Comparison of ENCODE assay signal across 9 cellular contexts in the genomic region with DNA sequence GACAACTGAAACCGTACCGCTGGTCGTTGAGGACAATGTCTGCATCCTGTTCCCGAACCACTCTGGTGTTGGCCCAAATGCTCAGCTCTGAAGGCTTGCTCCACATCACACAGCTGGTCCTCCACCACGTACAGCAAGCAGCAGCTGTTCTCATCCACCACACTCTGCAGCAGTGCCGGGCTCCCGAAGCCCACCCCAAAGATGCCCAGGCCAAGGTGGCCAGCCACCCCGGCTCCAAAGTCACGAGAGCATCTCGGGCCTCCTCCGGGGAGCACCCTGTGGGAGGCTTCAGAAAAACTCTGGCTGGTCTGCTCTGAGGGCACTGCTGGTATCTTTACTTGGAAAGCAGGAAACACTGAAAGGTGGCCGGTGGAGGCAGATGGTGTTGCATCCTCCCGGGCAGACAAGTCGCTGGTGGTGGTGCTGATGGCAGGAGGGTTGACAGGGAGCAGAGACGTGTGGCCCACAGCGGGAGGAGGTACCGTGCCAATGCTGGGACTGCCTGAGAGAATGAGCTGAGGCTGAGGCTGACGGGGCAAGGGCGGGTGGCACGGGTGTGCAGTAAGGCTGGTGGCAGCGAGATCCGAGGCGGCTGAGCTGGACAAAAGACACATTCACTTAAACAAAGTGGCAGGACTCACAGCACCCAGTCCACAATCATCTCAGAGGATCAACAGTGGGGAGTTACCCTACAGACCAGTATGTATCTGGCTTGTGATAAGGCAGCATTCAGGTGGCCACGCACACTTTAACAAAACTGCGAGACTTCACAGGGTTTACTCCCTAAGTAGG. TPM values are rescaled to one million over a fixed set of nuclear protein-coding genes. Genes with fewer than 3 reads are reported as not detected.
DNase-seq lines count a peak whose midpoint lies in the region; ATAC-seq, FAIRE-seq and TF ChIP-seq lines count a peak whose summit lies in the region.
"Had no signal": no experiment of that assay in that cellular context is flagged by ENCODE, and none has a peak within 500 bp of the region (broad histone marks: within the 10 kb centered on the region; RNA-seq: fewer than 3 reads in every experiment).

No MANE protein-coding gene starts in this region.

- TF ChIP-seq CTCF in esophagus muscularis mucosa (IDR thresholded peaks at IDR 0.05): no peak

- H2BK15ac ChIP-seq in neuronal stem cell (ENCODE audit: low read length): no peak overlapping the region

- no peaks in the 10 kb centered on the region for H3K9me3 Mint-ChIP-seq in T-cell

- no peak for TF ChIP-seq POLR2A in esophagus muscularis mucosa (IDR thresholded peaks at IDR 0.05; ENCODE audit: low read depth)

- H2BK12ac ChIP-seq in neuronal stem cell (ENCODE audit: low read length): peak overlapping the region; percentile 10

- CTCF ChIA-PET in T-cell (lab: Charles Lee): interaction anchor here in 1 of 2 donors (0.5 kb wide), 1 partner anchor 103 kb away, joined by 4 read pairs; no protein-coding TSS in a partner anchor

- no peak overlapping the region for H3K18ac ChIP-seq in neuronal stem cell (ENCODE audit: low read length)

- in situ Hi-C loops in G401 (cut with HindIII; ENCODE audit: low sequenced_read_pairs): loop anchor here (10.0 kb wide), 1 partner anchor 101 kb away; no protein-coding TSS in a partner anchor

- no peak for TF ChIP-seq EP300 in esophagus muscularis mucosa (IDR thresholded peaks at IDR 0.05)

- peaks cover 20 to 51% (median 35%) of the 10 kb centered on the region in 4 donors for H3K4me1 ChIP-seq in esophagus muscularis mucosa
- H3K4me1 ChIP-seq in neuronal stem cell (ENCODE audit: control insufficient read depth in 2 of 2, insufficient read depth in 1 of 2, low read depth in 1 of 2, low read length in 2 of 2): peaks cover 13 to 17% of the 10 kb centered on the region in 2 donors

- peaks cover 10% of the 10 kb centered on the region for H3K36me3 Mint-ChIP-seq in T-cell

- H2AFZ ChIP-seq in neuronal stem cell (ENCODE audit: low read length): no peak overlapping the region

- H3K14ac ChIP-seq in neuronal stem cell (ENCODE audit: low read length): peak overlapping the region; percentile 79

- peak overlapping the region; percentile 89 for H3K23ac ChIP-seq in neuronal stem cell (ENCODE audit: low read depth, low read length, poor library complexity)

- peak overlapping the region; percentile 86 for H3K4me2 ChIP-seq in neuronal stem cell (ENCODE audit: insufficient read depth, low read length, poor library complexity, severe bottlenecking)

- intact Hi-C loops in esophagus muscularis mucosa (cut with DNase I): no loop called here

- no peak for FAIRE-seq in GM19239 (lab: Jason Lieb, UNC)

- H3K4me1 Mint-ChIP-seq in T-cell: peaks cover 31 to 36% (median 35%) of the 10 kb centered on the region in 3 donors

- ATAC-seq in T-cell (replicated peaks in 1 of 4) (no peak), GM18519 (IDR thresholded peaks at IDR 0.05; ENCODE audit: low FRiP score, unreplicated experiment) (no peak), HG03175 (IDR thresholded peaks at IDR 0.05; ENCODE audit: unreplicated experiment) (no peak)

- no peaks in the 10 kb centered on the region for H3K9me3 ChIP-seq in esophagus muscularis mucosa
- no peaks in the 10 kb centered on the region for H3K9me3 ChIP-seq in neuronal stem cell (replicated peaks in 1 of 2; ENCODE audit: control insufficient read depth in 2 of 2, insufficient read depth in 1 of 2, low read depth in 1 of 2, low read length in 2 of 2)

- H2AK5ac ChIP-seq in neuronal stem cell (ENCODE audit: low read depth, low read length): no peak overlapping the region

- H2BK120ac ChIP-seq in neuronal stem cell (ENCODE audit: low read depth, low read length): no peak overlapping the region

- peak overlapping the region; percentile 73 to 82 for H3K27ac Mint-ChIP-seq in T-cell

- peak overlapping the region; percentile 70 for H3K9ac ChIP-seq in neuronal stem cell (ENCODE audit: low read depth, low read length, poor library complexity)

- H3K27me3 ChIP-seq in esophagus muscularis mucosa: no peaks in the 10 kb centered on the region
- H3K27me3 ChIP-seq in neuronal stem cell (ENCODE audit: control insufficient read depth in 3 of 3, insufficient read depth in 3 of 3, low read depth in 1 of 3, low read length in 3 of 3): peaks cover 0 to 17% (median 4%) of the 10 kb centered on the region in 3 experiments

- POLR2A ChIA-PET in T-cell (lab: Charles Lee): no interaction called here

- 81% methylated on average over 19 of the region's 25 CpGs for WGBS in esophagus muscularis mucosa
- no CpG with 5 or more reads among the region's 25 CpGs for WGBS in neuronal stem cell (ENCODE audit: extremely low coverage in 2 of 2, insufficient read length in 2 of 2, insufficient replicate concordance in 1 of 2), 2 donors

- H3K27me3 Mint-ChIP-seq in T-cell: no peaks in the 10 kb centered on the region

- peaks cover 16% of the 10 kb centered on the region for H3K79me1 ChIP-seq in neuronal stem cell (ENCODE audit: low read depth, low read length)

- DNase-seq in G401 (ENCODE audit: low spot score): peak; percentile 85
- DNase-seq in T-cell: no peak
- DNase-seq in esophagus muscularis mucosa (ENCODE audit: extremely low spot score): no peak
- no peak for DNase-seq in neuronal stem cell (ENCODE audit: low spot score)
- DNase-seq in GM19239 (ENCODE audit: insufficient read length, low spot score): no peak
- no peak for DNase-seq in stimulated activated CD4-positive, alpha-beta T cell treated with anti-CD3 and anti-CD28 coated beads, Interleukin-2, amount 100 ng/mL, for 24 hours
- DNase-seq: NCI-H1930 had no signal

- H4K91ac ChIP-seq in neuronal stem cell (ENCODE audit: low read depth, low read length, poor library complexity): no peak overlapping the region

- H3K4me3 ChIP-seq in esophagus muscularis mucosa (peak overlapping the region; percentile 84 to 93 (median 86)), neuronal stem cell (ENCODE audit: low read length in 2 of 2) (peak overlapping the region; percentile 90 to 96)

- H3K4ac ChIP-seq in neuronal stem cell (ENCODE audit: low read length): no peak overlapping the region

- no peak overlapping the region for H4K8ac ChIP-seq in neuronal stem cell (ENCODE audit: low read depth, low read length)

- H3K27ac ChIP-seq in esophagus muscularis mucosa (replicated peaks in 1 of 4) (peak overlapping the region in 3 of 4 donors; percentile 9 to 90 (median 86)), neuronal stem cell (replicated peaks; ENCODE audit: low read length) (no peak overlapping the region)

- H3K4me3 Mint-ChIP-seq in T-cell: peak overlapping the region; percentile 72 to 79 (median 77)

- no peak overlapping the region for H2BK5ac ChIP-seq in neuronal stem cell (ENCODE audit: low read length)

- peaks cover 9 to 41% (median 25%) of the 10 kb centered on the region in 4 donors for H3K36me3 ChIP-seq in esophagus muscularis mucosa
- peaks cover 22 to 49% of the 10 kb centered on the region in 2 donors for H3K36me3 ChIP-seq in neuronal stem cell (replicated peaks in 1 of 2; ENCODE audit: control insufficient read depth in 2 of 2, insufficient read depth in 2 of 2, low read length in 2 of 2)

RNA-seq across cellular contexts. Expression of gene CCDC27, which starts 6.5 kb away (rescaled TPM):
- total RNA-seq in G401 (2014; rRNA removed; shearing (Covaris generic)): not detected in 2 replicates
- total RNA-seq in T-cell (not detected), esophagus muscularis mucosa (not detected)
- not detected for polyA plus RNA-seq in neuronal stem cell (2013, experiment 1 of 2)
- not detected for polyA plus RNA-seq in neuronal stem cell (2013, experiment 2 of 2)

RNA-seq across cellular contexts. Expression of gene SMIM1, which starts 26.8 kb away (rescaled TPM):
- 20.1 and 26.6 TPM in 2 replicates for total RNA-seq in G401 (2014; rRNA removed; shearing (Covaris generic))
- total RNA-seq in T-cell (1 to 10 TPM; 1.3 to 6.2 (median 4.2) TPM), esophagus muscularis mucosa (10 to 100 TPM; 10.5 to 16.3 (median 13.3) TPM)
- 5.8 TPM for polyA plus RNA-seq in neuronal stem cell (2013, experiment 1 of 2)
- 5.6 TPM for polyA plus RNA-seq in neuronal stem cell (2013, experiment 2 of 2)

RNA-seq across cellular contexts. Expression of gene LRRC47, which starts 50.5 kb away (rescaled TPM):
- 35.4 and 41.8 TPM in 2 replicates for total RNA-seq in G401 (2014; rRNA removed; shearing (Covaris generic))
- total RNA-seq in T-cell: 10 to 100 TPM; 37.3 to 49.1 (median 44.5) TPM
- total RNA-seq in esophagus muscularis mucosa: 10 to 100 TPM; 34.1 to 51.6 (median 44.1) TPM
- 19.7 TPM for polyA plus RNA-seq in neuronal stem cell (2013, experiment 1 of 2)
- polyA plus RNA-seq in neuronal stem cell (2013, experiment 2 of 2): 18.6 TPM
